ENCODE assay signal across 10 cellular contexts in the genomic region with DNA sequence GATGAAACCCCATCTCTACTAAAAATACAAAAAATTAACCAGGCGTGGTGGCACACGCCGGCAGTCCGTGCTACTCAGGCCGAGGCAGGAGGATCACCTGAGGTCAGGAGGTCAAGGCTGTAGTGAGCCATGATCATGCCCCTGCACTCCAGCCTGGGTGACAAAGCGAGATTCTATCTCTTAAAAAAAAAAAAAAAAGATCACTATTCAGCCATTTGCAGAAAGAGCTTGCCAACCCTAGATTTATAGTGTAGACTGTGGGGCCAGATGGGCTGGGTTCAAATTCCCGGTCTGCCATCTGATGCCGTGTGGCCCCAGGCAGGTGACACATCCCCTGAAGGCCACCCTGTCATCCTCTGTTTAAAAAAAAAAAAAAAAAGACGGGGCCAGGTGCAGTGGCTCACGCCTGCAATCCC. TPM values are rescaled to one million over a fixed set of nuclear protein-coding genes. Genes with fewer than 3 reads are reported as not detected.
DNase-seq lines count a peak whose midpoint lies in the region; ATAC-seq and TF ChIP-seq lines count a peak whose summit lies in the region.
"Had no signal": no experiment of that assay in that cellular context is flagged by ENCODE, and none has a peak within 500 bp of the region (broad histone marks: within the 10 kb centered on the region; RNA-seq: fewer than 3 reads in every experiment).

No MANE protein-coding gene starts in this region.

- H4K20me1 ChIP-seq in hepatocyte (ENCODE audit: insufficient read depth, poor library complexity, severe bottlenecking) = no peaks in the 10 kb centered on the region

- H3K79me2 ChIP-seq in ACC112 (ENCODE audit: control insufficient read depth, insufficient read depth, low read length, unreplicated experiment) (peaks cover 5% of the 10 kb centered on the region), hepatocyte (no peaks in the 10 kb centered on the region)

- H3K27me3 ChIP-seq in ACC112 (ENCODE audit: insufficient read depth, low read length) = no peaks in the 10 kb centered on the region
- H3K27me3 ChIP-seq in adrenal gland = no peaks in the 10 kb centered on the region
- H3K27me3 ChIP-seq in hepatocyte = no peaks in the 10 kb centered on the region
- H3K27me3 ChIP-seq in rectal smooth muscle tissue (ENCODE audit: control insufficient read depth, insufficient read depth, low read length) = no peaks in the 10 kb centered on the region

- no peak overlapping the region for H3K4me2 ChIP-seq in hepatocyte
- H3K4me2 ChIP-seq: KMS-11 had no signal

- H2AFZ ChIP-seq in ACC112 (ENCODE audit: low read length, unreplicated experiment) (no peak overlapping the region), hepatocyte (no peak overlapping the region)

- H3K27ac ChIP-seq in ACC112 (ENCODE audit: low read depth, low read length) (peak overlapping the region; percentile 95), adrenal gland (peak overlapping the region; percentile 85 to 98 (median 94)), hepatocyte (peak overlapping the region; percentile 87), rectal smooth muscle tissue (ENCODE audit: low read depth, low read length) (peak overlapping the region; percentile 83)
- H3K27ac ChIP-seq: KMS-11 had no signal

- H3K36me3 ChIP-seq in ACC112 (ENCODE audit: insufficient read depth, low read length) (peaks cover 12% of the 10 kb centered on the region; the same call in 1 of the 2 replicates), adrenal gland (replicated peaks in 1 of 2) (peaks cover 0 to 95% of the 10 kb centered on the region in 2 donors), hepatocyte (replicated peaks; ENCODE audit: insufficient read depth, low read depth) (no peaks in the 10 kb centered on the region), rectal smooth muscle tissue (ENCODE audit: control insufficient read depth, insufficient read depth, low read length) (peaks cover 25% of the 10 kb centered on the region)

- H3K4me1 ChIP-seq in ACC112 (ENCODE audit: control insufficient read depth, insufficient read depth, low read length, unreplicated experiment) = peaks cover 8% of the 10 kb centered on the region
- peaks cover 7 to 9% of the 10 kb centered on the region in 2 donors for H3K4me1 ChIP-seq in adrenal gland (replicated peaks in 1 of 2)
- H3K4me1 ChIP-seq in hepatocyte (ENCODE audit: insufficient read depth) = peaks cover 4% of the 10 kb centered on the region
- H3K4me1 ChIP-seq in rectal smooth muscle tissue (ENCODE audit: control insufficient read depth, insufficient read depth, low read length) = peaks cover 11% of the 10 kb centered on the region

- no peak for ATAC-seq in activated CD4-positive, CD25-positive, alpha-beta regulatory T cell treated with anti-CD3 and anti-CD28 coated beads, Interleukin-2, amount 50 U/mL, for 24 hours
- ATAC-seq in HG03520 (IDR thresholded peaks at IDR 0.05; ENCODE audit: unreplicated experiment) = no peak
- ATAC-seq in HG02852 (IDR thresholded peaks at IDR 0.05; ENCODE audit: unreplicated experiment) = no peak

- H3K4me3 ChIP-seq in ACC112 (ENCODE audit: low read depth, low read length) (no peak overlapping the region), adrenal gland (no peak overlapping the region), hepatocyte (no peak overlapping the region), rectal smooth muscle tissue (ENCODE audit: low read length) (no peak overlapping the region)

- TF ChIP-seq CTCF in adrenal gland (IDR thresholded peaks at IDR 0.05) (no peak), hepatocyte (IDR thresholded peaks at IDR 0.05; ENCODE audit: poor library complexity) (no peak)

- WGBS in adrenal gland, 4 donors = 35 to 56% (median 45%) methylated on average over 10 of the region's 10 CpGs
- 84% methylated on average over 10 of the region's 10 CpGs for WGBS in hepatocyte (ENCODE audit: low lambda C conversion rate, missing lambda C conversion rate)

- H3K9me2 ChIP-seq in hepatocyte (replicated peaks; ENCODE audit: insufficient read depth) = no peaks in the 10 kb centered on the region

- intact Hi-C loops in adrenal gland (cut with DNase I) = no loop called here

- peak in 6 of 7 donors; percentile 64 to 77 (median 74) for DNase-seq in adrenal gland
- no peak for DNase-seq in hepatocyte (ENCODE audit: low spot score)
- no peak for DNase-seq in activated CD8-positive, alpha-beta memory T cell treated with anti-CD3 and anti-CD28 coated beads for 24 hours

- no peaks in the 10 kb centered on the region for H3K9me3 ChIP-seq in adrenal gland (replicated peaks in 1 of 3)
- H3K9me3 ChIP-seq in hepatocyte (ENCODE audit: low read depth) = no peaks in the 10 kb centered on the region

- no peak overlapping the region for H3K9ac ChIP-seq in rectal smooth muscle tissue (ENCODE audit: low read length)
- H3K9ac ChIP-seq: KMS-11 had no signal

- no peak for TF ChIP-seq POLR2A in adrenal gland (IDR thresholded peaks at IDR 0.05)

RNA-seq across cellular contexts. Expression of a gene that starts 28.9 kb away (rescaled TPM):
- total RNA-seq in adrenal gland (under 1 TPM in 1 of 8 donors, not detected in 7; 0.36 TPM), hepatocyte (81.2 and 85.5 TPM in 2 replicates)
- polyA plus RNA-seq in adrenal gland (under 1 TPM in 1 of 3 donors, not detected in 2; 0.48 TPM), hepatocyte (114 and 151 TPM in 2 replicates)
- total RNA-seq: sciatic nerve had no signal

RNA-seq across cellular contexts. Expression of a gene that starts 31.8 kb away (rescaled TPM):
- not detected for total RNA-seq in adrenal gland
- polyA plus RNA-seq in adrenal gland = not detected
- total RNA-seq in hepatocyte = not detected in 2 replicates
- not detected in 2 replicates for polyA plus RNA-seq in hepatocyte
- total RNA-seq: sciatic nerve had no signal

RNA-seq across cellular contexts. Expression of a gene that starts 49.0 kb away (rescaled TPM):
- total RNA-seq in adrenal gland (10 to 100 TPM in 7 of 8 donors, 1 to 10 TPM in 1; 9.4 to 22.8 (median 14.0) TPM), hepatocyte (10.9 and 14.9 TPM in 2 replicates)
- polyA plus RNA-seq in adrenal gland (10 to 100 TPM in 2 of 3 donors, under 1 TPM in 1; 0.92 to 19.1 (median 13.5) TPM), hepatocyte (17.6 and 28.2 TPM in 2 replicates)

RNA-seq across cellular contexts. Expression of a gene that starts 54.7 kb away (rescaled TPM):
- total RNA-seq in adrenal gland = 10 to 100 TPM; 17.9 to 85.0 (median 41.7) TPM
- polyA plus RNA-seq in adrenal gland = 10 to 100 TPM; 24.4 to 59.1 (median 26.4) TPM
- 18.1 and 32.1 TPM in 2 replicates for total RNA-seq in hepatocyte
- polyA plus RNA-seq in hepatocyte = 51.0 and 51.9 TPM in 2 replicates

Comparison
In these comparisons a context has a peak if more than half of its experiments do, and no peak if none do; other contexts are left out.
1. DNase-seq: peak in adrenal gland (6 of 7); none in hepatocyte (single experiment) and activated CD8-positive, alpha-beta memory T cell treated with anti-CD3 and anti-CD28 coated beads for 24 hours (single experiment).
2. RNA of a gene that starts 28.9 kb away (total RNA-seq): 81.2 to 85.5 TPM in hepatocyte; 0.36 TPM in adrenal gland; every median in the first group is over 10 times any median in the second.
3. Peak in every context shown above with its lines, with median percentiles within 50 percentile points of each other: H3K27ac ChIP-seq.